Comparison of ENCODE assay signal across 8 cellular contexts in the genomic region with DNA sequence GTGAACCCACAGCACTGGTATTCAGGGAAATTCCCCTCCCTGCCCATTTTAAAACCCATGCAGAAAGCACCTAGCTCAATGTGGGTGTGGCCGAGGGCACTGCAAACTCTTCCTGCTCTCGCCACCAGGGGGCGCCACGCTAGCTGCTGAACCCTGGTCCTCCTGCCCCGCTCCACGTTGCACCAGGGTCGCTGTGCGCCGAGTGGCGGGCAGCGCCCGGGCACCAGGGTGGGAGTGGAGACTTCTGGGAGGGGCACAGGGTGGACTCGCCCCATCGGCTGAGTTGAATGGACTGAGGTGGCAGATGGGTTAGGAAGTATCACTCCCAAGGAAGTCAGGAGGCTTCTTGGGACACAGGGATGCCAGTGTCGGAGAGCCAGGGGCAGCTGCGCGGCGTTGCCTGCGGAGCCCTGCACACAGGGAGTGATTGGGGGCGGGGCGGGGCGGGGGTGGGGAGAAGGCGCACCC. TPM values are rescaled to one million over a fixed set of nuclear protein-coding genes. Genes with fewer than 3 reads are reported as not detected.
DNase-seq lines count a peak whose midpoint lies in the region; ATAC-seq, FAIRE-seq and TF ChIP-seq lines count a peak whose summit lies in the region.

No MANE protein-coding gene starts in this region.

- H3K4me3 Mint-ChIP-seq in osteocyte (ENCODE audit: unreplicated experiment), result no peak overlapping the region

- FAIRE-seq in urothelium cell line (lab: Jason Lieb, UNC), result no peak

- DNase-seq in AG04450 (ENCODE audit: low read depth, low spot score) (no peak), NCI-H526 treated with DMSO at 0.1 percent for 48 hours (lab: John Stamatoyannopoulos, UW) (peak; percentile 34), epithelial cell of proximal tubule (ENCODE audit: low read depth) (no peak), osteocyte (ENCODE audit: extremely low spot score, unreplicated experiment) (peak; percentile 86), urothelium cell line (ENCODE audit: low spot score) (peak; percentile 72)
- peak; percentile 90 for DNase-seq in activated CD8-positive, alpha-beta memory T cell treated with anti-CD3 and anti-CD28 coated beads for 24 hours

- no peaks in the 10 kb centered on the region for H3K27me3 ChIP-seq in AG04450 (ENCODE audit: control insufficient read depth, insufficient read depth, low read length)

- no peaks in the 10 kb centered on the region for H3K36me3 Mint-ChIP-seq in osteocyte (ENCODE audit: unreplicated experiment)

- POLR2A ChIA-PET in AG04450 (lab: Yijun Ruan, JAX), result no interaction called here

- no peak overlapping the region for H3K27ac ChIP-seq in AG04450 (ENCODE audit: low read depth, low read length)

- H3K4me1 Mint-ChIP-seq in osteocyte (ENCODE audit: unreplicated experiment), result no peaks in the 10 kb centered on the region

- ATAC-seq in GM18858 (IDR thresholded peaks at IDR 0.05; ENCODE audit: unreplicated experiment) (peak; percentile 67), HG03280 (IDR thresholded peaks at IDR 0.05; ENCODE audit: unreplicated experiment) (peak; percentile 60)

- no peaks in the 10 kb centered on the region for H3K9me3 Mint-ChIP-seq in osteocyte (ENCODE audit: unreplicated experiment)

- H3K27me3 Mint-ChIP-seq in osteocyte (ENCODE audit: unreplicated experiment), result no peaks in the 10 kb centered on the region

- no peak overlapping the region for H3K27ac Mint-ChIP-seq in osteocyte (ENCODE audit: unreplicated experiment)

- CTCF ChIA-PET in AG04450 (lab: Charles Lee), result interaction anchor here (0.5 to 2.5 kb wide), 20 partner anchors 8 to 408 kb away, joined by 3 to 99 read pairs (median 4); no protein-coding TSS in a partner anchor

- no peaks in the 10 kb centered on the region; the same call in 1 of the 2 replicates for H3K9me3 ChIP-seq in AG04450 (ENCODE audit: control insufficient read depth, insufficient read depth, low read length)

- H3K4me3 ChIP-seq in AG04450 (ENCODE audit: low read depth, low read length) (no peak overlapping the region), epithelial cell of proximal tubule (ENCODE audit: low read depth, low read length) (no peak overlapping the region)

- peak; percentile 76 for TF ChIP-seq CTCF in AG04450 (IDR thresholded peaks at IDR 0.05; ENCODE audit: low read depth, low read length)
- TF ChIP-seq CTCF in epithelial cell of proximal tubule (conservative IDR thresholded peaks at IDR 0.05; ENCODE audit: low read depth, low read length), result peak; percentile 86
- peak; percentile 70 for TF ChIP-seq CTCF in osteocyte (IDR thresholded peaks at IDR 0.05)

RNA-seq across cellular contexts. Expression of a gene that starts 48.1 kb away (rescaled TPM):
- not detected in 2 replicates for polyA plus RNA-seq in AG04450 (2011; rRNA removed)
- polyA minus RNA-seq in AG04450 (2011; rRNA and poly(A)+ RNA removed), result not detected in 2 replicates
- total RNA-seq in epithelial cell of proximal tubule, result 0.23 and 0.58 TPM in 2 replicates
- 0.16 and 0.18 TPM in 2 replicates for total RNA-seq in osteocyte

Comparison
In these comparisons a context has a peak if more than half of its experiments do, and no peak if none do; other contexts are left out.
1. DNase-seq: peak in NCI-H526 treated with DMSO at 0.1 percent for 48 hours (single experiment), activated CD8-positive, alpha-beta memory T cell treated with anti-CD3 and anti-CD28 coated beads for 24 hours (single experiment), osteocyte (single experiment) and urothelium cell line (single experiment); none in AG04450 (single experiment) and epithelial cell of proximal tubule (single experiment).
2. Peak in every context shown above with its lines, with median percentiles within 50 percentile points of each other: CTCF ChIP-seq.